20 cellular contexts compared by ENCODE assay signal in the genomic region with DNA sequence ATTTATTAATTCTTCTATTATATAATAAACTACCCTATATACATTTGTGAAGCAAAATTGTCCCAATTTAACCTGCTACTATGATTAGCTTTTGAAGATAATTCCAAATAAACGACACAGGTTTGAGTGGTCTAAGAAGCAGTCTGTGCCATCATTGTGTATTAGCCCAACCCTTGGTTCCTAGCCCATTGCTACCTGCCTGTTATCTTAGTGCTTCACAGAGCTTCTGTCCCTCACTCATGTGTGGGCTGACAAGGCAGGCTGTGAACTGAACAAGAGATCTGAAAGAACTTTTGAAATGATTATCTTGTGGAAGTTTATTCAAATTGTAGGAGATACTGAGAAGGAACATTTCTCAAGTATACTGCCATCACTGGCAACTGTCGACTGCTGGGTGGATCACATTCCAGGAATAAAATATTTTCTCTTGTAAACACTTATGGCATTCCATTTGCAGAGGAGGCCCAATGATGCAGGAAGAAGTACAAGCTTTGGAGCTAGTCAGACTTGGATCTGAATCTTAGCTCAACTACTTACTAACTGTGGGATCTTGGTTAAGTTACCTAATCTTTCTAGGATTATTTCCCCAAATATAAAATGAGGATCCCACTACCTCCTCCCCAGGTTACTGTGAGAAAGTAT. TPM values are rescaled to one million over a fixed set of nuclear protein-coding genes. Genes with fewer than 3 reads are reported as not detected.
A peak's percentile ranks its signal among the peaks of the same experiment; 100 is the strongest.
DNase-seq lines count a peak whose midpoint lies in the region; ATAC-seq and TF ChIP-seq lines count a peak whose summit lies in the region.
"Had no signal": no experiment of that assay in that cellular context is flagged by ENCODE, and none has a peak within 500 bp of the region (broad histone marks: within the 10 kb centered on the region; RNA-seq: fewer than 3 reads in every experiment).

No MANE protein-coding gene starts in this region.

- H2AFZ ChIP-seq in SK-N-SH (ENCODE audit: low read depth) (no peak overlapping the region), trophoblast cell (ENCODE audit: insufficient read depth, low read length, poor library complexity) (no peak overlapping the region)
- H2AFZ ChIP-seq: PC-9 had no signal

- no peak overlapping the region for H3K14ac ChIP-seq in trophoblast cell (ENCODE audit: low read length)

- TF ChIP-seq POLR2A in gastrocnemius medialis (IDR thresholded peaks at IDR 0.05) = no peak

- H3K23ac ChIP-seq in trophoblast cell (ENCODE audit: low read length) = no peak overlapping the region

- H3K27me3 Mint-ChIP-seq in naive thymus-derived CD4-positive, alpha-beta T cell = no peaks in the 10 kb centered on the region
- H3K27me3 Mint-ChIP-seq: activated CD4-positive, alpha-beta memory T cell treated with anti-CD3 and anti-CD28 coated beads, Interleukin-2, amount 10 ng/mL, durations not matched to agents 7 days and 5 days had no signal

- CTCF ChIA-PET in SK-N-SH (lab: Yijun Ruan, JAX) = interaction anchor here (0.6 kb wide), 1 partner anchor 25 kb away, joined by 3 read pairs; no protein-coding TSS in a partner anchor
- CTCF ChIA-PET in naive thymus-derived CD4-positive, alpha-beta T cell (lab: Charles Lee) = no interaction called here

- no peaks in the 10 kb centered on the region for H3K9me3 ChIP-seq in SK-N-SH
- H3K9me3 ChIP-seq in trophoblast cell (ENCODE audit: insufficient read depth, low read depth, low read length) = no peaks in the 10 kb centered on the region
- no peaks in the 10 kb centered on the region for H3K9me3 ChIP-seq in naive thymus-derived CD4-positive, alpha-beta T cell (ENCODE audit: control insufficient read depth in 2 of 3, low read length in 3 of 3)
- no peaks in the 10 kb centered on the region for H3K9me3 ChIP-seq in gastrocnemius medialis
- H3K9me3 ChIP-seq: adrenal gland, BLaER1, colonic mucosa had no signal

- H3K9me3 Mint-ChIP-seq in naive thymus-derived CD4-positive, alpha-beta T cell = peaks cover 0 to 5% (median 0%) of the 10 kb centered on the region in 11 donors
- H3K9me3 Mint-ChIP-seq: activated CD4-positive, alpha-beta memory T cell treated with anti-CD3 and anti-CD28 coated beads, Interleukin-2, amount 10 ng/mL, durations not matched to agents 7 days and 5 days had no signal

- peaks cover 10 to 20% of the 10 kb centered on the region in 2 experiments for H3K36me3 ChIP-seq in SK-N-SH (replicated peaks in 1 of 2; ENCODE audit: control insufficient read depth in 1 of 2, insufficient read depth in 2 of 2, low read length in 1 of 2)
- H3K36me3 ChIP-seq in trophoblast cell (ENCODE audit: control insufficient read depth in 1 of 2, insufficient read depth in 2 of 2, low read length in 2 of 2) = peaks cover 2% of the 10 kb centered on the region in 2 experiments
- peaks cover 0 to 15% (median 0%) of the 10 kb centered on the region in 3 experiments for H3K36me3 ChIP-seq in naive thymus-derived CD4-positive, alpha-beta T cell (ENCODE audit: control insufficient read depth in 2 of 3, insufficient read depth in 3 of 3, low read length in 3 of 3)
- peaks cover 5 to 45% of the 10 kb centered on the region in 2 donors for H3K36me3 ChIP-seq in gastrocnemius medialis
- H3K36me3 ChIP-seq: adrenal gland, colonic mucosa had no signal

- H3K4me2 ChIP-seq in SK-N-SH (0 out of 2 replicates have a peak overlapping the region, but pooled peaks have one; percentile 27), trophoblast cell (ENCODE audit: low read length) (no peak overlapping the region)
- H3K4me2 ChIP-seq: BLaER1, PC-9 had no signal

- no peak for TF ChIP-seq EP300 in SK-N-SH (IDR thresholded peaks at IDR 0.05; ENCODE audit: borderline replicate concordance in 1 of 2, low read depth in 1 of 2, low read length in 1 of 2)

- H2BK5ac ChIP-seq in trophoblast cell (ENCODE audit: low read depth, low read length, poor library complexity) = no peak overlapping the region

- peak overlapping the region; percentile 31 to 58; a peak in 1 of 4 replicates for H3K27ac ChIP-seq in SK-N-SH (ENCODE audit: low read depth in 2 of 2, low read length in 1 of 2)
- H3K27ac ChIP-seq in trophoblast cell (ENCODE audit: low read depth, low read length) = no peak overlapping the region
- no peak overlapping the region for H3K27ac ChIP-seq in naive thymus-derived CD4-positive, alpha-beta T cell (ENCODE audit: low read depth, low read length)
- H3K27ac ChIP-seq in gastrocnemius medialis = no peak overlapping the region
- H3K27ac ChIP-seq: BLaER1, colonic mucosa, epithelial cell of prostate, PC-9 had no signal

- H3K4me1 Mint-ChIP-seq in naive thymus-derived CD4-positive, alpha-beta T cell = no peaks in the 10 kb centered on the region
- H3K4me1 Mint-ChIP-seq: activated CD4-positive, alpha-beta memory T cell treated with anti-CD3 and anti-CD28 coated beads, Interleukin-2, amount 10 ng/mL, durations not matched to agents 7 days and 5 days had no signal

- in situ Hi-C loops in gastrocnemius medialis (cut with MboI; ENCODE audit: low sequenced_read_pairs in 4 of 4) = loop anchor here in 1 of 4 donors (25.0 kb wide), 1 partner anchor 93 kb away; a partner anchor contains a TSS

- H2BK12ac ChIP-seq in trophoblast cell (ENCODE audit: low read length) = no peak overlapping the region

- no peak overlapping the region for H4K8ac ChIP-seq in trophoblast cell (ENCODE audit: low read depth, low read length)

- H3K4me3 Mint-ChIP-seq in naive thymus-derived CD4-positive, alpha-beta T cell = no peak overlapping the region
- H3K4me3 Mint-ChIP-seq: activated CD4-positive, alpha-beta memory T cell treated with anti-CD3 and anti-CD28 coated beads, Interleukin-2, amount 10 ng/mL, durations not matched to agents 7 days and 5 days had no signal

- 61% methylated on average over 2 of the region's 2 CpGs for WGBS in SK-N-SH (ENCODE audit: low lambda C conversion rate)
- no CpG with 5 or more reads among the region's 2 CpGs for WGBS in trophoblast cell (ENCODE audit: extremely low coverage, insufficient coverage, insufficient read length)

- no peak overlapping the region for H3K9ac ChIP-seq in SK-N-SH
- H3K9ac ChIP-seq in trophoblast cell (ENCODE audit: low read length) = no peak overlapping the region
- H3K9ac ChIP-seq: BLaER1 had no signal

- H2AK5ac ChIP-seq in trophoblast cell (ENCODE audit: low read length) = no peak overlapping the region

- TF ChIP-seq RAD21 in SK-N-SH (IDR thresholded peaks at IDR 0.05; ENCODE audit: low read length) = no peak

- intact Hi-C loops in naive thymus-derived CD4-positive, alpha-beta T cell (cut with micrococcal nuclease) = no loop called here
- intact Hi-C loops in gastrocnemius medialis (cut with DNase I; ENCODE audit: low total_unique reads) = no loop called here

- H2BK120ac ChIP-seq in trophoblast cell (ENCODE audit: insufficient read depth, low read length, poor library complexity) = no peak overlapping the region

- H4K20me1 ChIP-seq in SK-N-SH (ENCODE audit: insufficient read depth) = no peaks in the 10 kb centered on the region
- H4K20me1 ChIP-seq: BLaER1 had no signal

- no peaks in the 10 kb centered on the region for H3K79me1 ChIP-seq in trophoblast cell (ENCODE audit: low read length)

- peak; percentile 79 for DNase-seq in AG10803 (ENCODE audit: low read depth)
- DNase-seq in SK-N-SH = no peak
- DNase-seq in fibroblast of the aortic adventitia (ENCODE audit: low read depth) = peak; percentile 76
- peak; percentile 28 to 69 for DNase-seq in trophoblast cell
- no peak for DNase-seq in stimulated activated CD4-positive, alpha-beta T cell treated with anti-CD3 and anti-CD28 coated beads, Interleukin-4, amount 100 ng/mL, for 1 hour
- no peak for DNase-seq in naive thymus-derived CD4-positive, alpha-beta T cell
- DNase-seq in activated gamma-delta T cell (lab: John Stamatoyannopoulos, UW) = no peak
- no peak for DNase-seq in gastrocnemius medialis
- DNase-seq: activated CD4-positive, alpha-beta memory T cell treated with anti-CD3 and anti-CD28 coated beads, Interleukin-2, amount 10 ng/mL, durations not matched to agents 7 days and 5 days; adrenal gland; colonic mucosa; DMS153; hippocampal formation; Karpas-422; left colon; NCI-H1694 treated with DMSO at 0.1 percent for 48 hours; NCI-H524 treated with DMSO at 0.1 percent for 48 hours; PC-9 had no signal

- H3K9me2 ChIP-seq in SK-N-SH = no peaks in the 10 kb centered on the region

- H4K91ac ChIP-seq in trophoblast cell (ENCODE audit: low read depth, low read length) = no peak overlapping the region

- peaks cover 0 to 5% of the 10 kb centered on the region in 2 experiments; a peak in 1 of 4 replicates for H3K4me1 ChIP-seq in SK-N-SH (ENCODE audit: control insufficient read depth in 1 of 2, insufficient read depth in 2 of 2, low read depth in 1 of 2, low read length in 1 of 2)
- H3K4me1 ChIP-seq in trophoblast cell (ENCODE audit: control insufficient read depth in 1 of 2, insufficient read depth in 2 of 2, low read length in 2 of 2) = no peaks in the 10 kb centered on the region
- no peaks in the 10 kb centered on the region for H3K4me1 ChIP-seq in naive thymus-derived CD4-positive, alpha-beta T cell (ENCODE audit: control insufficient read depth in 2 of 2, insufficient read depth in 2 of 2, low read length in 2 of 2)
- no peaks in the 10 kb centered on the region for H3K4me1 ChIP-seq in gastrocnemius medialis
- H3K4me1 ChIP-seq: adrenal gland, BLaER1, colonic mucosa had no signal

- H3K36me3 Mint-ChIP-seq in naive thymus-derived CD4-positive, alpha-beta T cell = peaks cover 10 to 36% (median 21%) of the 10 kb centered on the region in 5 donors

- POLR2A ChIA-PET in SK-N-SH (lab: Yijun Ruan, JAX) = interaction anchor here (0.6 kb wide), 1 partner anchor 1046 kb away, joined by 4 read pairs; no protein-coding TSS in a partner anchor
- POLR2A ChIA-PET in naive thymus-derived CD4-positive, alpha-beta T cell (lab: Charles Lee) = no interaction called here

- H4K12ac ChIP-seq in trophoblast cell (ENCODE audit: low read depth, low read length) = no peak overlapping the region

- H3K4ac ChIP-seq in trophoblast cell (ENCODE audit: low read depth, low read length) = no peak overlapping the region

- ATAC-seq in naive thymus-derived CD4-positive, alpha-beta T cell = no peak
- no peak for ATAC-seq in gastrocnemius medialis
- ATAC-seq: left colon had no signal

- no peak for TF ChIP-seq CTCF in AG10803 (conservative IDR thresholded peaks at IDR 0.05; ENCODE audit: low read length)
- TF ChIP-seq CTCF in SK-N-SH (IDR thresholded peaks at IDR 0.05) = no peak
- TF ChIP-seq CTCF in fibroblast of the aortic adventitia (IDR thresholded peaks at IDR 0.05; ENCODE audit: insufficient read depth, low read length) = no peak
- no peak for TF ChIP-seq CTCF in gastrocnemius medialis (IDR thresholded peaks at IDR 0.05 in 4 of 5, conservative IDR thresholded peaks at IDR 0.05 in 1 of 5)

- H3F3A ChIP-seq in SK-N-SH (replicated peaks; ENCODE audit: insufficient read depth) = peaks cover 3% of the 10 kb centered on the region

- H3K27me3 ChIP-seq in SK-N-SH (ENCODE audit: insufficient read depth) = no peaks in the 10 kb centered on the region
- H3K27me3 ChIP-seq in trophoblast cell (ENCODE audit: insufficient read depth, low read length) = no peaks in the 10 kb centered on the region
- no peaks in the 10 kb centered on the region for H3K27me3 ChIP-seq in naive thymus-derived CD4-positive, alpha-beta T cell (ENCODE audit: control insufficient read depth in 2 of 2, insufficient read depth in 2 of 2, low read length in 2 of 2)
- H3K27me3 ChIP-seq in gastrocnemius medialis = no peaks in the 10 kb centered on the region
- H3K27me3 ChIP-seq: adrenal gland, BLaER1, colonic mucosa had no signal

- H3K18ac ChIP-seq in trophoblast cell (ENCODE audit: low read length) = no peak overlapping the region

- H3K4me3 ChIP-seq in AG10803 (ENCODE audit: low read length) = no peak overlapping the region
- H3K4me3 ChIP-seq in SK-N-SH (ENCODE audit: low read depth in 2 of 2, low read length in 1 of 2) = no peak overlapping the region
- H3K4me3 ChIP-seq in fibroblast of the aortic adventitia (ENCODE audit: low read depth, low read length) = no peak overlapping the region
- H3K4me3 ChIP-seq in trophoblast cell (ENCODE audit: low read depth, low read length) = no peak overlapping the region
- no peak overlapping the region for H3K4me3 ChIP-seq in naive thymus-derived CD4-positive, alpha-beta T cell (ENCODE audit: low read length)
- no peak overlapping the region for H3K4me3 ChIP-seq in gastrocnemius medialis
- H3K4me3 ChIP-seq: adrenal gland, BLaER1, colonic mucosa, PC-9 had no signal

- H3K27ac Mint-ChIP-seq in naive thymus-derived CD4-positive, alpha-beta T cell = no peak overlapping the region
- H3K27ac Mint-ChIP-seq: activated CD4-positive, alpha-beta memory T cell treated with anti-CD3 and anti-CD28 coated beads, Interleukin-2, amount 10 ng/mL, durations not matched to agents 7 days and 5 days had no signal

- H3K79me2 ChIP-seq in SK-N-SH (ENCODE audit: insufficient read depth) (no peaks in the 10 kb centered on the region), trophoblast cell (ENCODE audit: control insufficient read depth, insufficient read depth, low read length, poor library complexity) (no peaks in the 10 kb centered on the region)

RNA-seq across cellular contexts. Expression of a gene that starts 7.8 kb away (rescaled TPM):
- polyA plus RNA-seq in SK-N-SH (2012; rRNA removed) = 5.9 and 9.6 TPM in 2 replicates
- 4.9 and 6.4 TPM in 2 replicates for polyA plus RNA-seq in SK-N-SH (2012; cell fraction: cytosol; rRNA removed)
- polyA plus RNA-seq in SK-N-SH (2012; cell fraction: nucleus; rRNA removed) = 16.2 and 33.1 TPM in 2 replicates
- total RNA-seq in fibroblast of the aortic adventitia (ENCODE audit: low replicate concordance) (5.2 and 7.4 TPM in 2 replicates), gastrocnemius medialis (10 to 100 TPM in 3 of 4 donors, 1 to 10 TPM in 1; 5.0 to 24.6 (median 13.7) TPM)
- 4.7 and 5.4 TPM in 2 replicates for polyA plus RNA-seq in trophoblast cell (2013)
- total RNA-seq in naive thymus-derived CD4-positive, alpha-beta T cell = 10 to 100 TPM in 2 of 5 experiments, 1 to 10 TPM in 3; 7.1 to 12.9 (median 9.7) TPM
- 1 to 10 TPM; 9.9 TPM for polyA plus RNA-seq in naive thymus-derived CD4-positive, alpha-beta T cell

RNA-seq across cellular contexts. Expression of a gene that starts 39.0 kb away (rescaled TPM):
- polyA plus RNA-seq in SK-N-SH (2012; rRNA removed) = 16.9 and 21.4 TPM in 2 replicates
- 24.9 and 29.6 TPM in 2 replicates for polyA plus RNA-seq in SK-N-SH (2012; cell fraction: cytosol; rRNA removed)
- 14.1 and 22.9 TPM in 2 replicates for polyA plus RNA-seq in SK-N-SH (2012; cell fraction: nucleus; rRNA removed)
- 136 and 138 TPM in 2 replicates for total RNA-seq in fibroblast of the aortic adventitia (ENCODE audit: low replicate concordance)
- 49.9 and 53.1 TPM in 2 replicates for polyA plus RNA-seq in trophoblast cell (2013)
- total RNA-seq in naive thymus-derived CD4-positive, alpha-beta T cell = 10 to 100 TPM; 20.0 to 45.5 (median 31.5) TPM
- 10 to 100 TPM; 46.9 to 47.8 TPM for polyA plus RNA-seq in naive thymus-derived CD4-positive, alpha-beta T cell
- total RNA-seq in gastrocnemius medialis = 10 to 100 TPM in 3 of 4 donors, 1 to 10 TPM in 1; 8.9 to 26.7 (median 15.9) TPM

Comparison
In these comparisons a context has a peak if more than half of its experiments do, and no peak if none do; other contexts are left out.
1. DNase-seq: peak in AG10803 (single experiment), fibroblast of the aortic adventitia (single experiment) and trophoblast cell (2 of 2); none in SK-N-SH (single experiment), stimulated activated CD4-positive, alpha-beta T cell treated with anti-CD3 and anti-CD28 coated beads, Interleukin-4, amount 100 ng/mL, for 1 hour (single experiment), naive thymus-derived CD4-positive, alpha-beta T cell (0 of 9), activated gamma-delta T cell (single experiment) and gastrocnemius medialis (0 of 2).
2. H3K27ac ChIP-seq: peak in SK-N-SH (2 of 2); none in trophoblast cell (single experiment), naive thymus-derived CD4-positive, alpha-beta T cell (single experiment) and gastrocnemius medialis (0 of 4).